Comparison of ENCODE assay signal across 1 cellular context in genomic region chr2:191690327-191690726, GRCh38.
TF ChIP-seq lines count a peak whose summit lies in the region.

No MANE protein-coding gene starts in this region.

TF ChIP-seq in HepG2, 621 proteins besides CTCF, POLR2A, EP300 and RAD21:
- no peak for TF ChIP-seq FOXJ3 (CRISPR knock-in tag; IDR thresholded peaks at IDR 0.05; ENCODE audit: borderline replicate concordance)
- peak; percentile 40 to 57; a peak in 3 of 4 replicates for TF ChIP-seq MAFK (conservative IDR thresholded peaks at IDR 0.05 in 1 of 2, IDR thresholded peaks at IDR 0.05 in 1 of 2; ENCODE audit: low read length in 2 of 2)
- TF ChIP-seq HNRNPK (IDR thresholded peaks at IDR 0.05; ENCODE audit: low read depth, low read length, poor library complexity, severe bottlenecking) = peak; percentile 17
- TF ChIP-seq MAFF (IDR thresholded peaks at IDR 0.05; ENCODE audit: low read depth, low read length) = peak; percentile 38; the same call in 1 of the 2 replicates
